ENCODE assay signal across 30 cellular contexts in the genomic region with DNA sequence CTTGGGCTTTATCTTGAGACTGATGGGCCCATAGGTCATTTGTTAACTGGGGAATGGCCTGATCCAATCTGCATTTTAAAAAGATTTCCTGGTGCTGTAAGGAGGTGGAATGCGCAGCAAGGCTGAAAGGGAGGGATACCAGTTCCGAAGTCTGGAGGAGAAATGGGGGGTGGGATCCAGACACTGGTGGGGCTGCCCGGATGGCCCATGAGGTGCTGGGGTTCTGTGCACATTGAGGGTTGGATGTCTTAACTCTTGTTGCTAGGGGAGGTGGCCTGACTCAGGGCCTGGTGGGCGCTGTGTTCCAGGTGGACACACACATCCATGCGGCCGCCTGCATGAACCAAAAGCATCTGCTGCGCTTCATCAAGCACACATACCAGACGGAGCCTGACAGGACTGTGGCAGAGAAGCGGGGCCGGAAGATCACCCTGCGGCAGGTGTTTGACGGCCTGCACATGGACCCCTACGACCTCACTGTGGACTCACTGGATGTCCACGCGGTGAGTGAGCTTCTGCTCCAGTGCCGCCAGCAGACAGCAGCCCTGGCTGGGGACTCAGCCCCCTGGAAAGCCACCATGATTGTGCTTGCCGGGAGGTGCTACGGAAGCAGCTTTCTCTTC. TPM values are rescaled to one million over a fixed set of nuclear protein-coding genes. Genes with fewer than 3 reads are reported as not detected.
DNase-seq lines count a peak whose midpoint lies in the region; ATAC-seq and TF ChIP-seq lines count a peak whose summit lies in the region.
"Had no signal": no experiment of that assay in that cellular context is flagged by ENCODE, and none has a peak within 500 bp of the region (broad histone marks: within the 10 kb centered on the region; RNA-seq: fewer than 3 reads in every experiment).

No MANE protein-coding gene starts in this region.

- no peak for ATAC-seq in activated T-cell treated with anti-CD3 and anti-CD28 coated beads, Interleukin-2, amount 50 U/mL, for 4 hours
- no peak for ATAC-seq in stimulated activated naive B cell treated with anti-CD40 and anti-IgM and Interleukin-4, amounts not matched to agents 10 μg/mL and 1 μg/mL and 100 μg/mL, for 72 hours (replicated peaks)
- ATAC-seq: gastrocnemius medialis, left lung, PC-3, sciatic nerve had no signal

- peaks cover 88% of the 10 kb centered on the region for H3K36me3 Mint-ChIP-seq in activated T-cell treated with anti-CD3 and anti-CD28 coated beads, Interleukin-2, amount 50 U/mL, for 24 hours (ENCODE audit: low read depth)
- H3K36me3 Mint-ChIP-seq in activated T-cell treated with anti-CD3 and anti-CD28 coated beads, Interleukin-2, amount 50 U/mL, for 4 hours (ENCODE audit: insufficient read depth): peaks cover 33% of the 10 kb centered on the region
- H3K36me3 Mint-ChIP-seq in stimulated activated naive B cell treated with anti-CD40 and anti-IgM and Interleukin-4, amounts not matched to agents 10 μg/mL and 1 μg/mL and 100 μg/mL, for 72 hours: peaks cover 54 to 87% of the 10 kb centered on the region in 2 donors
- H3K36me3 Mint-ChIP-seq in glutamatergic neuron (ENCODE audit: unreplicated experiment): peaks cover 12% of the 10 kb centered on the region

- peaks cover 9% of the 10 kb centered on the region for H3K4me1 ChIP-seq in smooth muscle cell (ENCODE audit: low read depth)

- H3F3A ChIP-seq in smooth muscle cell (ENCODE audit: low read depth): no peaks in the 10 kb centered on the region

- H3K79me2 ChIP-seq in smooth muscle cell (ENCODE audit: low read depth): no peaks in the 10 kb centered on the region
- H3K79me2 ChIP-seq: hepatocyte had no signal

- whole genome bisulfite sequencing in smooth muscle cell (ENCODE audit: low lambda C conversion rate): 98% methylated on average over 18 of the region's 18 CpGs

- DNase-seq in activated T-cell treated with anti-CD3 and anti-CD28 coated beads, Interleukin-2, amount 50 U/mL, for 24 hours: peak; percentile 9
- no peak for DNase-seq in activated T-cell treated with anti-CD3 and anti-CD28 coated beads, Interleukin-2, amount 50 U/mL, for 4 hours
- DNase-seq in ecto neural progenitor cell (ENCODE audit: low spot score) (peak; percentile 39), mesenteric fat pad (ENCODE audit: low spot score) (peak; percentile 68), GOT3 (lab: John Stamatoyannopoulos, UW) (no peak), smooth muscle cell (lab: John Stamatoyannopoulos, UW; ENCODE audit: unreplicated experiment) (no peak), glutamatergic neuron (no peak)
- no peak for DNase-seq in stimulated activated naive B cell treated with anti-CD40 and anti-IgM and Interleukin-4, amounts not matched to agents 10 μg/mL and 1 μg/mL and 100 μg/mL, for 72 hours
- DNase-seq: activated CD4-positive, alpha-beta T cell treated with anti-CD3 and anti-CD28 coated beads, Interleukin-2, amount 10 ng/mL, durations not matched to agents 24 days and 14 days; anterior cingulate cortex; CD4-positive, alpha-beta memory T cell; DMS 273 treated with DMSO at 0.1 percent for 48 hours; gastrocnemius medialis; HCEC 1CT; KBM-7; left lung; NCI-H1105 treated with DMSO at 0.1 percent for 48 hours; NCI-H1930; NCI-H524 treated with DMSO at 0.1 percent for 48 hours; nephron progenitor cell; PC-3; SHP77; stomach had no signal

- H3K27ac ChIP-seq in smooth muscle cell (ENCODE audit: low read depth): no peak overlapping the region
- H3K27ac ChIP-seq: cardiac muscle cell, hepatocyte, parathyroid adenoma, stomach, tibial artery had no signal

- H3K4me3 ChIP-seq in smooth muscle cell: no peak overlapping the region
- H3K4me3 ChIP-seq: cardiac muscle cell, gastrocnemius medialis, hepatocyte, left lung, stomach, tibial artery had no signal

- H3K9ac ChIP-seq in smooth muscle cell (ENCODE audit: low read depth): no peak overlapping the region
- H3K9ac ChIP-seq: parathyroid adenoma had no signal

- peaks cover 21% of the 10 kb centered on the region for H3K4me1 Mint-ChIP-seq in activated T-cell treated with anti-CD3 and anti-CD28 coated beads, Interleukin-2, amount 50 U/mL, for 24 hours (ENCODE audit: low read depth)
- peaks cover 10% of the 10 kb centered on the region for H3K4me1 Mint-ChIP-seq in activated T-cell treated with anti-CD3 and anti-CD28 coated beads, Interleukin-2, amount 50 U/mL, for 4 hours (ENCODE audit: low read depth)
- H3K4me1 Mint-ChIP-seq in stimulated activated naive B cell treated with anti-CD40 and anti-IgM and Interleukin-4, amounts not matched to agents 10 μg/mL and 1 μg/mL and 100 μg/mL, for 72 hours: peaks cover 31 to 49% of the 10 kb centered on the region in 2 donors
- no peaks in the 10 kb centered on the region for H3K4me1 Mint-ChIP-seq in glutamatergic neuron (ENCODE audit: low read depth, unreplicated experiment)

- H3K4me2 ChIP-seq in smooth muscle cell: no peak overlapping the region
- H3K4me2 ChIP-seq: hepatocyte had no signal

- no peaks in the 10 kb centered on the region for H3K36me3 ChIP-seq in smooth muscle cell (ENCODE audit: low read depth)
- H3K36me3 ChIP-seq: cardiac muscle cell had no signal

- no peaks in the 10 kb centered on the region for H4K20me1 ChIP-seq in smooth muscle cell (ENCODE audit: low read depth)

- no peaks in the 10 kb centered on the region for H3K9me3 Mint-ChIP-seq in activated T-cell treated with anti-CD3 and anti-CD28 coated beads, Interleukin-2, amount 50 U/mL, for 24 hours
- H3K9me3 Mint-ChIP-seq in activated T-cell treated with anti-CD3 and anti-CD28 coated beads, Interleukin-2, amount 50 U/mL, for 4 hours: no peaks in the 10 kb centered on the region
- peaks cover 1 to 5% of the 10 kb centered on the region in 2 donors for H3K9me3 Mint-ChIP-seq in stimulated activated naive B cell treated with anti-CD40 and anti-IgM and Interleukin-4, amounts not matched to agents 10 μg/mL and 1 μg/mL and 100 μg/mL, for 72 hours
- H3K9me3 Mint-ChIP-seq in glutamatergic neuron (ENCODE audit: unreplicated experiment): no peaks in the 10 kb centered on the region
- H3K9me3 Mint-ChIP-seq: activated CD4-positive, alpha-beta T cell treated with anti-CD3 and anti-CD28 coated beads, Interleukin-2, amount 10 ng/mL, durations not matched to agents 24 days and 14 days; activated T-helper 1 cell treated with anti-CD3 and anti-CD28 coated beads, Interleukin-12 subunit alpha, Interleukin-12 subunit beta, Interleukin-2, Interleukin-4 antibody, amounts not matched to agents 30 ng/mL and 10 ng/mL and 1 ng/mL, durations not matched to agents 14 hours and 24 hours and 36 hours; CD4-positive, alpha-beta memory T cell; nephron progenitor cell had no signal

- peak overlapping the region; percentile 23 for H3K27ac Mint-ChIP-seq in activated T-cell treated with anti-CD3 and anti-CD28 coated beads, Interleukin-2, amount 50 U/mL, for 24 hours
- peak overlapping the region; percentile 48 for H3K27ac Mint-ChIP-seq in stimulated activated naive B cell treated with anti-CD40 and anti-IgM and Interleukin-4, amounts not matched to agents 10 μg/mL and 1 μg/mL and 100 μg/mL, for 72 hours
- H3K27ac Mint-ChIP-seq in glutamatergic neuron (ENCODE audit: unreplicated experiment): no peak overlapping the region
- H3K27ac Mint-ChIP-seq: activated CD4-positive, alpha-beta T cell treated with anti-CD3 and anti-CD28 coated beads, Interleukin-2, amount 10 ng/mL, durations not matched to agents 24 days and 14 days; activated naive CD8-positive, alpha-beta T cell; activated T-helper 1 cell treated with anti-CD3 and anti-CD28 coated beads, Interleukin-12 subunit alpha, Interleukin-12 subunit beta, Interleukin-2, Interleukin-4 antibody, amounts not matched to agents 30 ng/mL and 10 ng/mL and 1 ng/mL, durations not matched to agents 14 hours and 24 hours and 36 hours had no signal

- no peaks in the 10 kb centered on the region for H3K27me3 Mint-ChIP-seq in activated T-cell treated with anti-CD3 and anti-CD28 coated beads, Interleukin-2, amount 50 U/mL, for 24 hours
- H3K27me3 Mint-ChIP-seq in activated T-cell treated with anti-CD3 and anti-CD28 coated beads, Interleukin-2, amount 50 U/mL, for 4 hours (ENCODE audit: low read depth): no peaks in the 10 kb centered on the region
- H3K27me3 Mint-ChIP-seq in stimulated activated naive B cell treated with anti-CD40 and anti-IgM and Interleukin-4, amounts not matched to agents 10 μg/mL and 1 μg/mL and 100 μg/mL, for 72 hours: no peaks in the 10 kb centered on the region
- peaks cover 4% of the 10 kb centered on the region for H3K27me3 Mint-ChIP-seq in glutamatergic neuron (ENCODE audit: unreplicated experiment)
- H3K27me3 Mint-ChIP-seq: activated CD4-positive, alpha-beta T cell treated with anti-CD3 and anti-CD28 coated beads, Interleukin-2, amount 10 ng/mL, durations not matched to agents 24 days and 14 days; activated naive CD8-positive, alpha-beta T cell; CD4-positive, alpha-beta memory T cell had no signal

- no peaks in the 10 kb centered on the region for H3K27me3 ChIP-seq in smooth muscle cell (ENCODE audit: low read depth)
- H3K27me3 ChIP-seq: cardiac muscle cell, gastrocnemius medialis, hepatocyte, left lung, stomach, tibial artery had no signal

- no peak overlapping the region for H3K4me3 Mint-ChIP-seq in activated T-cell treated with anti-CD3 and anti-CD28 coated beads, Interleukin-2, amount 50 U/mL, for 24 hours
- H3K4me3 Mint-ChIP-seq in activated T-cell treated with anti-CD3 and anti-CD28 coated beads, Interleukin-2, amount 50 U/mL, for 4 hours: no peak overlapping the region
- H3K4me3 Mint-ChIP-seq in stimulated activated naive B cell treated with anti-CD40 and anti-IgM and Interleukin-4, amounts not matched to agents 10 μg/mL and 1 μg/mL and 100 μg/mL, for 72 hours: no peak overlapping the region
- H3K4me3 Mint-ChIP-seq in glutamatergic neuron (ENCODE audit: unreplicated experiment): no peak overlapping the region
- H3K4me3 Mint-ChIP-seq: activated CD4-positive, alpha-beta T cell treated with anti-CD3 and anti-CD28 coated beads, Interleukin-2, amount 10 ng/mL, durations not matched to agents 24 days and 14 days; activated naive CD8-positive, alpha-beta T cell; activated T-helper 1 cell treated with anti-CD3 and anti-CD28 coated beads, Interleukin-12 subunit alpha, Interleukin-12 subunit beta, Interleukin-2, Interleukin-4 antibody, amounts not matched to agents 30 ng/mL and 10 ng/mL and 1 ng/mL, durations not matched to agents 14 hours and 24 hours and 36 hours; CD4-positive, alpha-beta memory T cell; nephron progenitor cell had no signal

- no peaks in the 10 kb centered on the region for H3K9me3 ChIP-seq in smooth muscle cell (replicated peaks; ENCODE audit: low read depth)
- H3K9me3 ChIP-seq: gastrocnemius medialis, left lung, stomach, tibial artery had no signal

- no peak overlapping the region for H2AFZ ChIP-seq in smooth muscle cell (ENCODE audit: low read depth)
- H2AFZ ChIP-seq: hepatocyte, parathyroid adenoma had no signal

- TF ChIP-seq CTCF in smooth muscle cell (IDR thresholded peaks at IDR 0.05; ENCODE audit: borderline replicate concordance, insufficient read depth, poor library complexity, severe bottlenecking) (no peak), glutamatergic neuron (IDR thresholded peaks at IDR 0.05; ENCODE audit: partially characterized antibody, unreplicated experiment) (no peak)

RNA-seq across cellular contexts. Expression of a gene that starts 38.1 kb away (rescaled TPM):
- total RNA-seq in activated T-cell treated with anti-CD3 and anti-CD28 coated beads, Interleukin-2, amount 50 U/mL, for 4 hours: 10 to 100 TPM in 1 of 3 donors, 1 to 10 TPM in 2; 7.9 to 11.2 (median 9.0) TPM
- total RNA-seq in mesenteric fat pad: 27.2 TPM
- total RNA-seq in smooth muscle cell: 3.6 and 3.9 TPM in 2 replicates
- polyA plus RNA-seq in smooth muscle cell: 0.67 and 2.1 TPM in 2 replicates
- total RNA-seq in glutamatergic neuron (ENCODE audit: unreplicated experiment): 0.44 TPM

RNA-seq across cellular contexts. Expression of a gene that starts 47.8 kb away (rescaled TPM):
- total RNA-seq in activated T-cell treated with anti-CD3 and anti-CD28 coated beads, Interleukin-2, amount 50 U/mL, for 4 hours: 10 to 100 TPM; 16.3 to 20.7 (median 18.4) TPM
- 54.0 TPM for total RNA-seq in mesenteric fat pad
- 24.4 and 26.6 TPM in 2 replicates for total RNA-seq in smooth muscle cell
- polyA plus RNA-seq in smooth muscle cell: 16.2 and 26.1 TPM in 2 replicates
- 14.2 TPM for total RNA-seq in glutamatergic neuron (ENCODE audit: unreplicated experiment)

Comparison
In these comparisons a context has a peak if more than half of its experiments do, and no peak if none do; other contexts are left out.
1. DNase-seq: peak in activated T-cell treated with anti-CD3 and anti-CD28 coated beads, Interleukin-2, amount 50 U/mL, for 24 hours (single experiment), ecto neural progenitor cell (single experiment) and mesenteric fat pad (single experiment); none in activated T-cell treated with anti-CD3 and anti-CD28 coated beads, Interleukin-2, amount 50 U/mL, for 4 hours (single experiment), stimulated activated naive B cell treated with anti-CD40 and anti-IgM and Interleukin-4, amounts not matched to agents 10 μg/mL and 1 μg/mL and 100 μg/mL, for 72 hours (single experiment), GOT3 (single experiment), smooth muscle cell (single experiment) and glutamatergic neuron (single experiment).